Comparison of ENCODE assay signal across 8 cellular contexts in genomic region chr5:180811012-180811622, GRCh38. TPM values are rescaled to one million over a fixed set of nuclear protein-coding genes. Genes with fewer than 3 reads are reported as not detected.
DNase-seq lines count a peak whose midpoint lies in the region; ATAC-seq, FAIRE-seq and TF ChIP-seq lines count a peak whose summit lies in the region.

No MANE protein-coding gene starts in this region.

- H4K5ac ChIP-seq in mesendoderm (ENCODE audit: low read length): peak overlapping the region; percentile 38

- H3K4me2 ChIP-seq in A549 (peak overlapping the region; percentile 86), K562 (ENCODE audit: insufficient read depth, low read length) (peak overlapping the region; percentile 93), mesendoderm (ENCODE audit: low read length) (peak overlapping the region; percentile 96)

- no peak overlapping the region for H4K8ac ChIP-seq in mesendoderm (ENCODE audit: low read depth, low read length)

- CTCF ChIA-PET in A549 (lab: Yijun Ruan, JAX): interaction anchor here (1.0 to 1.2 kb wide), 3 partner anchors 20 to 58 kb away, joined by 3 read pairs; no protein-coding TSS in a partner anchor
- CTCF ChIA-PET in HEK293T (lab: Yijun Ruan, JAX): no interaction called here
- CTCF ChIA-PET in K562 (lab: Yijun Ruan, JAX; ENCODE audit: low intra/inter-chr PET ratio): no interaction called here

- in situ Hi-C loops in K562 (cut with MboI): no loop called here

- H3K9ac ChIP-seq in K562 (ENCODE audit: insufficient read depth in 1 of 2, low read depth in 2 of 2, low read length in 2 of 2) (peak overlapping the region; percentile 88 to 93), mesendoderm (ENCODE audit: low read length) (peak overlapping the region; percentile 66)

- BruUV-seq in K562 (replicated peaks; lab: Mats Ljungman, UMichigan): no TSS peak

- H3K4me3 ChIP-seq in A549 (peak overlapping the region; percentile 76), K562 (peak overlapping the region; percentile 68), mesendoderm (ENCODE audit: low read length) (peak overlapping the region; percentile 6)

- peaks cover 20% of the 10 kb centered on the region for H3K79me1 ChIP-seq in mesendoderm (ENCODE audit: low read length)

- no peak for DNase-seq in A549 (ENCODE audit: low read depth in 1 of 2, low spot score in 1 of 2)
- DNase-seq in HEK293T (ENCODE audit: extremely low spot score): no peak
- no peak for DNase-seq in K562 (ENCODE audit: extremely low read depth in 1 of 4, low spot score in 3 of 4)
- no peak for DNase-seq in mesendoderm
- DNase-seq in stimulated activated CD4-positive, alpha-beta T cell treated with anti-CD3 and anti-CD28 coated beads, Interleukin-2, amount 100 ng/mL, for 24 hours: no peak
- DNase-seq in NCI-H2196 (lab: John Stamatoyannopoulos, UW; ENCODE audit: unreplicated experiment): no peak

- no peak overlapping the region for H2AK5ac ChIP-seq in mesendoderm (ENCODE audit: low read length)

- H3K4ac ChIP-seq in mesendoderm (ENCODE audit: low read depth, low read length): peak overlapping the region; percentile 27

- H3K18ac ChIP-seq in mesendoderm (ENCODE audit: low read length): peak overlapping the region; percentile 13

- TF ChIP-seq CTCF in A549 (IDR thresholded peaks at IDR 0.05): no peak
- 0 out of 6 replicates have a peak, but pooled peaks of 1 of the 3 experiments have one; percentile 13 for TF ChIP-seq CTCF in K562 (IDR thresholded peaks at IDR 0.05 in 2 of 3, conservative IDR thresholded peaks at IDR 0.05 in 1 of 3; ENCODE audit: insufficient read depth in 2 of 3, low read depth in 1 of 3, low read length in 3 of 3)

- ATAC-seq in A549 (peak in 1 of 2 experiments; percentile 3; a peak in 1 of 6 replicates), K562 (no peak), HG03045 (IDR thresholded peaks at IDR 0.05; ENCODE audit: unreplicated experiment) (no peak), HG03460 (IDR thresholded peaks at IDR 0.05; ENCODE audit: unreplicated experiment) (no peak)

- intact Hi-C loops in K562 (cut with micrococcal nuclease): no loop called here

- WGBS in A549 (ENCODE audit: missing lambda C conversion rate): 22% methylated on average over 21 of the region's 22 CpGs
- WGBS in K562 (ENCODE audit: insufficient coverage, low coverage, missing lambda C conversion rate): 7% methylated on average over 22 of the region's 22 CpGs
- WGBS in mesendoderm (ENCODE audit: extremely low coverage, insufficient coverage, low lambda C conversion rate): no CpG with 5 or more reads among the region's 22 CpGs

- no peak overlapping the region for H2BK120ac ChIP-seq in mesendoderm (ENCODE audit: low read depth, low read length)

- H3K9me1 ChIP-seq in K562 (ENCODE audit: control insufficient read depth, insufficient read depth, low read length): no peaks in the 10 kb centered on the region

- POLR2A ChIA-PET in A549 (lab: Yijun Ruan, JAX) (interaction anchor here (0.6 to 1.2 kb wide), 20 partner anchors 7 to 381 kb away, joined by 3 to 43 read pairs (median 4); partner anchors contain the start of genes MGAT1 and ZFP62), HEK293T (lab: Yijun Ruan, JAX) (interaction anchor here (0.6 to 4.4 kb wide), 17 partner anchors 7 to 449 kb away, joined by 3 to 20 read pairs (median 4); partner anchors contain the start of genes MGAT1 and ZFP62), K562 (lab: Yijun Ruan, JAX) (interaction anchor here (0.6 to 2.3 kb wide), 7 partner anchors 9 to 276 kb away, joined by 3 to 9 read pairs (median 3); partner anchors contain the start of gene MGAT1)

- H2AFZ ChIP-seq in K562 (ENCODE audit: low read depth, low read length): peak overlapping the region; percentile 100

- TF ChIP-seq RAD21 in A549 (conservative IDR thresholded peaks at IDR 0.05 in 1 of 2, IDR thresholded peaks at IDR 0.05 in 1 of 2) (no peak), K562 (CRISPR knock-in tag; conservative IDR thresholded peaks at IDR 0.05 in 1 of 2, IDR thresholded peaks at IDR 0.05 in 1 of 2) (no peak)

- H3K4me1 ChIP-seq in A549 (peaks cover 30% of the 10 kb centered on the region), K562 (replicated peaks in 1 of 2; ENCODE audit: control insufficient read depth in 2 of 2, insufficient read depth in 2 of 2, low read length in 2 of 2) (peaks cover 49 to 61% of the 10 kb centered on the region in 2 experiments), mesendoderm (ENCODE audit: control insufficient read depth, low read depth, low read length) (peaks cover 6% of the 10 kb centered on the region)

- peaks cover 52% of the 10 kb centered on the region for H3K79me2 ChIP-seq in K562 (ENCODE audit: control insufficient read depth, insufficient read depth, low read length)
- peaks cover 11% of the 10 kb centered on the region for H3K79me2 ChIP-seq in mesendoderm (ENCODE audit: control insufficient read depth, insufficient read depth, low read length)

- peak overlapping the region; percentile 99 to 100 for H3K27ac ChIP-seq in A549
- peak overlapping the region; percentile 99 for H3K27ac ChIP-seq in K562 (ENCODE audit: extremely low read depth, low read depth, low read length)
- peak overlapping the region; percentile 89 for H3K27ac ChIP-seq in mesendoderm (ENCODE audit: low read depth, low read length)

- H3K36me3 ChIP-seq in K562 (ENCODE audit: control insufficient read depth, insufficient read depth, low read length) (peaks cover 23% of the 10 kb centered on the region; the same call in 2 of the 3 replicates), mesendoderm (ENCODE audit: control insufficient read depth, insufficient read depth, low read length) (no peaks in the 10 kb centered on the region)

- H2BK5ac ChIP-seq in mesendoderm (ENCODE audit: low read length): no peak overlapping the region

- peak overlapping the region; percentile 85 for H3K56ac ChIP-seq in mesendoderm (ENCODE audit: low read length)

- H4K20me1 ChIP-seq in K562 (replicated peaks; ENCODE audit: control insufficient read depth, insufficient read depth, low read length): no peaks in the 10 kb centered on the region

- TF ChIP-seq EP300 in A549 (IDR thresholded peaks at IDR 0.05) (no peak), K562 (IDR thresholded peaks at IDR 0.05; ENCODE audit: low read length) (no peak)

- H3K9me3 ChIP-seq in A549 (no peaks in the 10 kb centered on the region), K562 (replicated peaks; ENCODE audit: control insufficient read depth, insufficient read depth, low read depth, low read length) (no peaks in the 10 kb centered on the region)

- TF ChIP-seq POLR2A in A549 (IDR thresholded peaks at IDR 0.05; ENCODE audit: low read length) (no peak; the same call in 1 of the 2 replicates), K562 (conservative IDR thresholded peaks at IDR 0.05) (no peak)

- no peak overlapping the region for H2BK15ac ChIP-seq in mesendoderm (replicated peaks; ENCODE audit: low read depth)

- H3K27me3 ChIP-seq in K562 (ENCODE audit: control insufficient read depth in 2 of 2, insufficient read depth in 2 of 2, low read length in 2 of 2) (no peaks in the 10 kb centered on the region), mesendoderm (ENCODE audit: insufficient read depth, low read length, poor library complexity) (no peaks in the 10 kb centered on the region)

- peak overlapping the region; percentile 60 for H3K23ac ChIP-seq in mesendoderm (ENCODE audit: low read length)

- FAIRE-seq in A549 (lab: Jason Lieb, UNC) (no peak), K562 (lab: Jason Lieb, UNC) (peak; percentile 32)

RNA-seq across cellular contexts. Expression of gene MGAT1, which starts 8.5 kb away (rescaled TPM):
- polyA plus RNA-seq in A549 (2011; rRNA removed): 53.0 and 56.3 TPM in 2 replicates
- 50.1 and 71.5 TPM in 2 replicates for polyA plus RNA-seq in A549 (2012; cell fraction: cytosol; rRNA removed)
- polyA plus RNA-seq in A549 (2012; cell fraction: nucleus; rRNA removed): 71.5 and 99.2 TPM in 2 replicates
- polyA plus RNA-seq in A549 (2017; fragmentation: RNase III; extraction: RNeasy Plus Mini Kit Qiagen cat#74134 plus additional on column Dnase treatment): 54.6 to 63.4 TPM (median 61.8 TPM) in 3 replicates
- 46.1 and 49.2 TPM in 2 replicates for polyA minus RNA-seq in A549 (2011; rRNA and poly(A)+ RNA removed)
- total RNA-seq in K562 (2011; cell fraction: chromatin; rRNA removed; ENCODE audit: low replicate concordance): 73.7 and 86.6 TPM in 2 replicates
- 95.9 and 106 TPM in 2 replicates for total RNA-seq in K562 (2011; cell fraction: nucleolus; rRNA removed)
- 91.3 and 109 TPM in 2 replicates for total RNA-seq in K562 (2011; cell fraction: nucleoplasm; rRNA removed)
- total RNA-seq in K562 (2014; rRNA removed): 56.1 and 59.2 TPM in 2 replicates
- 34.4 and 37.9 TPM in 2 replicates for total RNA-seq in K562 (2014; rRNA removed; fragmentation: Illumina TruSeq; extraction: Trizol)
- total RNA-seq in K562 (2015; rRNA removed; fragmentation: Illumina TruSeq; extraction: Trizol): 49.0 and 50.9 TPM in 2 replicates
- total RNA-seq in K562 (2021): 71.7 and 82.7 TPM in 2 replicates
- 42.9 and 52.4 TPM in 2 replicates for polyA plus RNA-seq in K562 (2011; rRNA removed)
- polyA plus RNA-seq in K562 (2011; cell fraction: cytosol; rRNA removed): 63.9 and 119 TPM in 2 replicates
- polyA plus RNA-seq in K562 (2011; cell fraction: nucleus; rRNA removed): 59.1 and 67.4 TPM in 2 replicates
- polyA plus RNA-seq in K562 (2012): 75.0 and 92.9 TPM in 2 replicates
- polyA plus RNA-seq in K562 (2014; fragmentation: Illumina TruSeq; extraction: Trizol): 44.5 and 50.6 TPM in 2 replicates
- 1 to 10 TPM; 3.9 to 5.1 TPM for polyA plus RNA-seq in K562 (2014; fragmentation: Nextera tagmentation; extraction: Ambion mirVana)
- polyA plus RNA-seq in K562 (2014; rRNA removed): 64.2 and 72.6 TPM in 2 replicates
- 36.0 and 42.1 TPM in 2 replicates for polyA minus RNA-seq in K562 (2011; rRNA and poly(A)+ RNA removed)
- 40.6 and 47.7 TPM in 2 replicates for polyA minus RNA-seq in K562 (2011; cell fraction: cytosol; rRNA and poly(A)+ RNA removed)
- 18.3 and 30.5 TPM in 2 replicates for polyA minus RNA-seq in K562 (2011; cell fraction: nucleus; rRNA and poly(A)+ RNA removed)
- 40.4 TPM for polyA plus RNA-seq in mesendoderm (2013, experiment 1 of 2)
- polyA plus RNA-seq in mesendoderm (2013, experiment 2 of 2): 40.6 TPM

RNA-seq across cellular contexts. Expression of gene ZFP62, which starts 50.0 kb away (rescaled TPM):
- polyA plus RNA-seq in A549 (2011; rRNA removed) (19.2 and 23.4 TPM in 2 replicates), A549 (2017; fragmentation: RNase III; extraction: RNeasy Plus Mini Kit Qiagen cat#74134 plus additional on column Dnase treatment) (11.8 to 13.9 TPM (median 13.9 TPM) in 3 replicates), K562 (2011; rRNA removed) (37.5 and 38.6 TPM in 2 replicates), K562 (2014; fragmentation: Illumina TruSeq; extraction: Trizol) (21.6 and 25.0 TPM in 2 replicates), K562 (2014; fragmentation: Nextera tagmentation; extraction: Ambion mirVana) (10 to 100 TPM; 12.2 to 18.1 TPM), K562 (2014; rRNA removed) (19.2 and 32.9 TPM in 2 replicates)
- polyA plus RNA-seq in A549 (2012; cell fraction: cytosol; rRNA removed): 2.6 and 3.5 TPM in 2 replicates
- polyA plus RNA-seq in A549 (2012; cell fraction: nucleus; rRNA removed): 2.9 and 3.6 TPM in 2 replicates
- 9.0 and 10.8 TPM in 2 replicates for polyA minus RNA-seq in A549 (2011; rRNA and poly(A)+ RNA removed)
- total RNA-seq in K562 (2011; cell fraction: chromatin; rRNA removed; ENCODE audit: low replicate concordance): 20.6 and 74.4 TPM in 2 replicates
- 10.7 and 15.1 TPM in 2 replicates for total RNA-seq in K562 (2011; cell fraction: nucleolus; rRNA removed)
- 20.2 and 22.8 TPM in 2 replicates for total RNA-seq in K562 (2011; cell fraction: nucleoplasm; rRNA removed)
- total RNA-seq in K562 (2014; rRNA removed) (18.9 and 22.2 TPM in 2 replicates), K562 (2014; rRNA removed; fragmentation: Illumina TruSeq; extraction: Trizol) (32.8 and 33.9 TPM in 2 replicates), K562 (2015; rRNA removed; fragmentation: Illumina TruSeq; extraction: Trizol) (25.8 and 28.8 TPM in 2 replicates), K562 (2021) (22.9 and 24.0 TPM in 2 replicates)
- 4.0 and 9.8 TPM in 2 replicates for polyA plus RNA-seq in K562 (2011; cell fraction: cytosol; rRNA removed)
- polyA plus RNA-seq in K562 (2011; cell fraction: nucleus; rRNA removed): 41.6 and 58.9 TPM in 2 replicates
- polyA plus RNA-seq in K562 (2012): 22.2 and 23.9 TPM in 2 replicates
- polyA minus RNA-seq in K562 (2011; rRNA and poly(A)+ RNA removed): 45.8 and 63.5 TPM in 2 replicates
- 13.9 and 14.1 TPM in 2 replicates for polyA minus RNA-seq in K562 (2011; cell fraction: cytosol; rRNA and poly(A)+ RNA removed)
- 17.5 and 36.4 TPM in 2 replicates for polyA minus RNA-seq in K562 (2011; cell fraction: nucleus; rRNA and poly(A)+ RNA removed)
- polyA plus RNA-seq in mesendoderm (2013, experiment 1 of 2): 18.0 TPM
- polyA plus RNA-seq in mesendoderm (2013, experiment 2 of 2): 18.4 TPM

Comparison
In these comparisons a context has a peak if more than half of its experiments do, and no peak if none do; other contexts are left out.
1. H3K4me3 ChIP-seq: peak in every context shown above with its lines; median percentile 76 in A549; 68 in K562; 6 in mesendoderm.
2. Of the 35 proteins assayed by ChIP-seq in both K562 and A549: peak only in K562: BHLHE40; only in A549: none; in both: none; in neither: 32; mixed calls (peak in some experiments, not most) for 2.